8 cellular contexts compared by ENCODE assay signal in the genomic region with DNA sequence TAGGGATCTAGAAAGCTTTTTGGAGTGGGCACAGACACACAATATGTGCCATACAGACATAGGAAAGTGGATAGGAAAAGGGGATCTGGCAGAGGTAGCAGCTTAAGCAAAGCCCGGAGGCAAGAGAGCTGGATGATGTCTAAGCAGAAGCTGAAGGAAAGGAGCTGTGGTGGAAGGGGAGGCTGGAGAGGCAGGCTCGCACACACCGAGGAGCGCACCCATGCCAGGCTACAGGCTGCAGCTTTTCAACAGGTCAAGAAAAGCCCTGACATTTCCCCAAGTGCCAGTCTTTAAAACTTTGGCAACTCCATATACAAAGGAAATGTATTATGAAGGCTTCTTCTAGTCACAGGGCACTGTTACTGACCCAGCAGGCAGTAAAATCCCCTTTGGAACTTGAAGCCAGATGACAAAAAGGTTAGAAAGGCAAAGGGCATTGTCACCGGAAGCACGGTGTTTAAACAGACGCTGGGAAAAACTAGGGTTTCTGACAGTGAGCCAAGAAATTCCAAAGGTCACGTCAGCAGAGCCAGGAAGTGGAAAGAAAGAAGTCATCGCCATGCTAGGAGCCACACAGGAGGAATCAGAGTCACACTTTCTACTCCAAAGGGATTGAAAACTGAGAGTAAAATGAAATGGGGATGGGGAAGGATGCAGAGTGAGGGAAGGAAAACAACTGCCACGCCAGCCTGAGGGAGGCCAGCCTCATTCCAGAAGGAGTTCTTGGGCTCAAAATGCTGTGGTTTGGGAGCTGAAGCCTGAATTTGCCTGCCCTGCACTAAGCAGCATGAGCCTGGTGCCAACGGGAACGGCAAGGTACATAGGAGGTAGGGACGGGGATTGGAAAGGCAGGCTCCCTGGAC.
A peak's percentile ranks its signal among the peaks of the same experiment; 100 is the strongest.
DNase-seq lines count a peak whose midpoint lies in the region; ATAC-seq lines count a peak whose summit lies in the region.

No MANE protein-coding gene starts in this region.

- H3K9ac ChIP-seq in mucosa of stomach (ENCODE audit: low read length) = peak overlapping the region; percentile 59

- no peaks in the 10 kb centered on the region for H3K36me3 Mint-ChIP-seq in natural killer cell treated with Interleukin-12 subunit alpha and Interleukin-12 subunit beta and Interleukin-15 and Interleukin-18, amount 100 ng/mL, for 72 hours

- H3K36me3 ChIP-seq in ectodermal cell (ENCODE audit: control insufficient read depth, insufficient read depth, low read length) (no peaks in the 10 kb centered on the region), mucosa of stomach (ENCODE audit: control insufficient read depth, insufficient read depth, low read length) (no peaks in the 10 kb centered on the region)

- H3K9me3 Mint-ChIP-seq in natural killer cell treated with Interleukin-12 subunit alpha and Interleukin-12 subunit beta and Interleukin-15 and Interleukin-18, amount 100 ng/mL, for 72 hours = no peaks in the 10 kb centered on the region

- H3K27me3 Mint-ChIP-seq in natural killer cell treated with Interleukin-12 subunit alpha and Interleukin-12 subunit beta and Interleukin-15 and Interleukin-18, amount 100 ng/mL, for 72 hours = peaks cover 4 to 7% of the 10 kb centered on the region in 2 donors

- ATAC-seq in GM18511 (IDR thresholded peaks at IDR 0.05; ENCODE audit: unreplicated experiment) (no peak), GM18498 (IDR thresholded peaks at IDR 0.05; ENCODE audit: unreplicated experiment) (no peak)
- ATAC-seq in natural killer cell treated with Interleukin-12 subunit alpha and Interleukin-12 subunit beta and Interleukin-15 and Interleukin-18, amount 100 ng/mL, for 72 hours = no peak

- in situ Hi-C loops in ACHN (cut with HindIII; ENCODE audit: low pct_ligation_motif_present, low pct_unique_long_range_greater_than_20kb, low sequenced_read_pairs) = no loop called here

- H3K4me3 ChIP-seq in ectodermal cell (ENCODE audit: insufficient read depth, low read depth, low read length) (no peak overlapping the region), mucosa of stomach (ENCODE audit: low read length) (peak overlapping the region; percentile 17)

- H3K27me3 ChIP-seq in ectodermal cell (ENCODE audit: control insufficient read depth, insufficient read depth, low read length, poor library complexity, severe bottlenecking) (no peaks in the 10 kb centered on the region), mucosa of stomach (ENCODE audit: control insufficient read depth, insufficient read depth, low read length) (no peaks in the 10 kb centered on the region)

- DNase-seq in ACHN = peak; percentile 90
- peak; percentile 90 for DNase-seq in M059J (ENCODE audit: low read depth)
- DNase-seq in natural killer cell treated with Interleukin-12 subunit alpha and Interleukin-12 subunit beta and Interleukin-15 and Interleukin-18, amount 100 ng/mL, for 72 hours (ENCODE audit: low spot score) = no peak
- no peak for DNase-seq in superior temporal gyrus (ENCODE audit: extremely low spot score)

- H3K4me1 ChIP-seq in ectodermal cell (ENCODE audit: control insufficient read depth, insufficient read depth, low read length) (peaks cover 17% of the 10 kb centered on the region), mucosa of stomach (ENCODE audit: control insufficient read depth, insufficient read depth, low read length) (peaks cover 23% of the 10 kb centered on the region)

- WGBS in ectodermal cell, 2 experiments = 44 to 55% methylated on average over 13 of the region's 13 CpGs

- H3K9me3 ChIP-seq in ectodermal cell (ENCODE audit: control insufficient read depth, low read length) = no peaks in the 10 kb centered on the region
- no peaks in the 10 kb centered on the region for H3K9me3 ChIP-seq in mucosa of stomach (ENCODE audit: control insufficient read depth, low read length)

- H3K27ac ChIP-seq in ectodermal cell (ENCODE audit: insufficient read depth, low read depth, low read length, poor library complexity, severe bottlenecking) = peak overlapping the region; percentile 55

- H3K4me1 Mint-ChIP-seq in natural killer cell treated with Interleukin-12 subunit alpha and Interleukin-12 subunit beta and Interleukin-15 and Interleukin-18, amount 100 ng/mL, for 72 hours (ENCODE audit: low read depth in 2 of 2) = no peaks in the 10 kb centered on the region

- no peak overlapping the region for H3K4me3 Mint-ChIP-seq in natural killer cell treated with Interleukin-12 subunit alpha and Interleukin-12 subunit beta and Interleukin-15 and Interleukin-18, amount 100 ng/mL, for 72 hours

- H3K27ac Mint-ChIP-seq in natural killer cell treated with Interleukin-12 subunit alpha and Interleukin-12 subunit beta and Interleukin-15 and Interleukin-18, amount 100 ng/mL, for 72 hours = no peak overlapping the region

Comparison
In these comparisons a context has a peak if more than half of its experiments do, and no peak if none do; other contexts are left out.
1. DNase-seq: peak in ACHN (single experiment) and M059J (single experiment); none in natural killer cell treated with Interleukin-12 subunit alpha and Interleukin-12 subunit beta and Interleukin-15 and Interleukin-18, amount 100 ng/mL, for 72 hours (single experiment) and superior temporal gyrus (single experiment).